11 cellular contexts compared by ENCODE assay signal in the genomic region with DNA sequence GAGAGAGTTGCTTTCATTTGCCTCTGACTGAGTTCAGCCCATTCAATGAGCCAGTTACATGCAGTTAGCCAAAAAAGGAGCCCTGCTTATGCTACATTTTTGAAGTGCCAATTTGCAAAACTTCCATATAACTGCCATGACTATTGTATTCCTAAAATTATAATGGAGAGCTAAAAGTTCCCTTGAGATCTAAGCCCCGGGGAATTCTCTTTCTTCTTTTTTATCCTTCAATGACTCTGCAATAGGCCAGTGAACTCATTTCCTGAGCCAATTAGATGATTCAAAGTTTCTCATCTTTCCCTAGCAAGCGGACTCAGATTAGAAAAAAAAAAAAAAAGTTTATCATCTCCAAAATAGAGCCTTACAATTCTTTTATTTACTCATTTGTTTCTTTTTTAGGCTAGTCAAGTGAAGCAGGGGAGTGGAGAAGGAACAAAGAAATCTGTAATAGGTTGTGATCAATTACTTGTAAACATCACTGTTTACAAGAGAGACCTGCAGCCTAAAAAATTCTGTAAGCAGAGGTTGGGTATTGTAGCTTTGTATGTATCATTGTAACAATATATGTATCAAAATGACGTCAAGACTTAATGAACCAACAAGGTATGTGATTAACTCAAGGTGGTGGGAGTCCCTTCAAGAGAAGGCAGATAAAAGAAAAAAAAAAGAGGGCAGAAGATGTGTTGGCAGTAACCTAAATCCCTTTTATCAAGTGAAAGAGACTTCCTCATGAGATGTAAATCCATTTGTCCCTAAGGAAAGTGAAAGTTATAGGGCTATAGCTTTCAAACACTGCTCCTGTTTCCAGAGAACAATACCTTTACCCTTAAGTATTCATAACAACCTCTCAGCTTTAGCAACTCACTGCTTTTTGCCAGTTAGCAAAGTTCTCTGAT. TPM values are rescaled to one million over a fixed set of nuclear protein-coding genes. Genes with fewer than 3 reads are reported as not detected.
A peak's percentile ranks its signal among the peaks of the same experiment; 100 is the strongest.
DNase-seq lines count a peak whose midpoint lies in the region; ATAC-seq and FAIRE-seq lines count a peak whose summit lies in the region.
"Had no signal": no experiment of that assay in that cellular context is flagged by ENCODE, and none has a peak within 500 bp of the region (broad histone marks: within the 10 kb centered on the region; RNA-seq: fewer than 3 reads in every experiment).

No MANE protein-coding gene starts in this region.

- peaks cover 10% of the 10 kb centered on the region for H3K36me3 Mint-ChIP-seq in activated naive CD8-positive, alpha-beta T cell treated with anti-CD3 and anti-CD28 coated beads, Interleukin-2, amount 50 U/mL, for 24 hours (ENCODE audit: low read depth)
- no peaks in the 10 kb centered on the region for H3K36me3 Mint-ChIP-seq in naive thymus-derived CD8-positive, alpha-beta T cell

- H3K4me1 Mint-ChIP-seq in activated naive CD8-positive, alpha-beta T cell treated with anti-CD3 and anti-CD28 coated beads, Interleukin-2, amount 50 U/mL, for 24 hours, result peaks cover 46% of the 10 kb centered on the region
- peaks cover 0 to 16% (median 5%) of the 10 kb centered on the region in 4 donors for H3K4me1 Mint-ChIP-seq in naive thymus-derived CD8-positive, alpha-beta T cell

- peak; percentile 34 for ATAC-seq in activated naive CD8-positive, alpha-beta T cell treated with anti-CD3 and anti-CD28 coated beads, Interleukin-2, amount 50 U/mL, for 24 hours
- ATAC-seq in naive thymus-derived CD8-positive, alpha-beta T cell, result no peak
- no peak for ATAC-seq in HG03159 (IDR thresholded peaks at IDR 0.05; ENCODE audit: unreplicated experiment)

- H3K4me3 Mint-ChIP-seq in activated naive CD8-positive, alpha-beta T cell treated with anti-CD3 and anti-CD28 coated beads, Interleukin-2, amount 50 U/mL, for 24 hours, result peak overlapping the region; percentile 24
- H3K4me3 Mint-ChIP-seq in naive thymus-derived CD8-positive, alpha-beta T cell, result no peak overlapping the region

- DNase-seq in AG20443 (ENCODE audit: low spot score) (peak; percentile 39), HS-5 (ENCODE audit: low read depth) (peak; percentile 61), kidney tubule cell (ENCODE audit: low spot score) (peak; percentile 69), urothelium cell line (ENCODE audit: low spot score) (no peak), T1000 (lab: John Stamatoyannopoulos, UW) (no peak)
- DNase-seq in activated naive CD8-positive, alpha-beta T cell treated with anti-CD3 and anti-CD28 coated beads, Interleukin-2, amount 50 U/mL, for 24 hours, result no peak
- DNase-seq in naive thymus-derived CD8-positive, alpha-beta T cell, result no peak
- DNase-seq: central memory CD4-positive, alpha-beta T cell; midbrain; sigmoid colon had no signal

- peaks cover 6% of the 10 kb centered on the region for H3K9me3 Mint-ChIP-seq in activated naive CD8-positive, alpha-beta T cell treated with anti-CD3 and anti-CD28 coated beads, Interleukin-2, amount 50 U/mL, for 24 hours
- H3K9me3 Mint-ChIP-seq in naive thymus-derived CD8-positive, alpha-beta T cell, result no peaks in the 10 kb centered on the region

- H3K27me3 Mint-ChIP-seq in activated naive CD8-positive, alpha-beta T cell treated with anti-CD3 and anti-CD28 coated beads, Interleukin-2, amount 50 U/mL, for 24 hours, result peaks cover 2% of the 10 kb centered on the region
- H3K27me3 Mint-ChIP-seq in naive thymus-derived CD8-positive, alpha-beta T cell, result peaks cover 0 to 1% (median 0%) of the 10 kb centered on the region in 5 donors

- no peak for FAIRE-seq in urothelium cell line (lab: Jason Lieb, UNC)

- POLR2A ChIA-PET in naive thymus-derived CD8-positive, alpha-beta T cell (lab: Charles Lee), result no interaction called here

- H3K27ac Mint-ChIP-seq in activated naive CD8-positive, alpha-beta T cell treated with anti-CD3 and anti-CD28 coated beads, Interleukin-2, amount 50 U/mL, for 24 hours, result peak overlapping the region; percentile 100
- H3K27ac Mint-ChIP-seq in naive thymus-derived CD8-positive, alpha-beta T cell, result peak overlapping the region in 1 of 10 donors; percentile 6

RNA-seq across cellular contexts. Expression of a gene that starts 48.7 kb away (rescaled TPM):
- total RNA-seq in naive thymus-derived CD8-positive, alpha-beta T cell, result 1 to 10 TPM; 3.4 to 5.4 TPM
- polyA plus RNA-seq in naive thymus-derived CD8-positive, alpha-beta T cell, result 1 to 10 TPM in 2 of 3 donors, under 1 TPM in 1; 0.70 to 3.3 (median 2.5) TPM

RNA-seq across cellular contexts. Expression of a gene that starts 49.6 kb away (rescaled TPM):
- total RNA-seq in naive thymus-derived CD8-positive, alpha-beta T cell, result 100 to 1,000 TPM; 125 to 130 TPM
- 10 to 100 TPM; 43.9 to 53.0 (median 51.7) TPM for polyA plus RNA-seq in naive thymus-derived CD8-positive, alpha-beta T cell

Comparison
In these comparisons a context has a peak if more than half of its experiments do, and no peak if none do; other contexts are left out.
1. DNase-seq: peak in AG20443 (single experiment), HS-5 (single experiment) and kidney tubule cell (single experiment); none in activated naive CD8-positive, alpha-beta T cell treated with anti-CD3 and anti-CD28 coated beads, Interleukin-2, amount 50 U/mL, for 24 hours (single experiment), urothelium cell line (single experiment), naive thymus-derived CD8-positive, alpha-beta T cell (0 of 10) and T1000 (single experiment).